In genomic region chr6:10882654-10883053, GRCh38 we compare ENCODE assay signal across 21 cellular contexts. TPM values are rescaled to one million over a fixed set of nuclear protein-coding genes. Genes with fewer than 3 reads are reported as not detected.
DNase-seq lines count a peak whose midpoint lies in the region; ATAC-seq, FAIRE-seq and TF ChIP-seq lines count a peak whose summit lies in the region.
"Had no signal": no experiment of that assay in that cellular context is flagged by ENCODE, and none has a peak within 500 bp of the region (broad histone marks: within the 10 kb centered on the region; RNA-seq: fewer than 3 reads in every experiment).

No MANE protein-coding gene starts in this region.

- no peak overlapping the region for H4K12ac ChIP-seq in trophoblast cell (ENCODE audit: low read depth, low read length)

- no peak overlapping the region for H2BK5ac ChIP-seq in trophoblast cell (ENCODE audit: low read depth, low read length, poor library complexity)

- 88% methylated on average over 23 of the region's 24 CpGs for WGBS in K562 (ENCODE audit: insufficient coverage, low coverage, missing lambda C conversion rate)
- no CpG with 5 or more reads among the region's 24 CpGs for WGBS in trophoblast cell (ENCODE audit: extremely low coverage, insufficient coverage, insufficient read length)

- ATAC-seq in K562 (no peak), HG02870 (IDR thresholded peaks at IDR 0.05; ENCODE audit: unreplicated experiment) (no peak)
- ATAC-seq: HCT116, T-helper 17 cell had no signal

- H3K9ac ChIP-seq in K562 (ENCODE audit: insufficient read depth in 1 of 2, low read depth in 2 of 2, low read length in 2 of 2) (no peak overlapping the region), iPS-20b (ENCODE audit: low read depth, low read length) (no peak overlapping the region), trophoblast cell (ENCODE audit: low read length) (no peak overlapping the region)

- H3K9me3 ChIP-seq in K562 (replicated peaks; ENCODE audit: control insufficient read depth, insufficient read depth, low read depth, low read length) = no peaks in the 10 kb centered on the region
- no peaks in the 10 kb centered on the region for H3K9me3 ChIP-seq in iPS-20b (ENCODE audit: insufficient read depth, low read depth, low read length)
- H3K9me3 ChIP-seq in trophoblast cell (ENCODE audit: insufficient read depth, low read depth, low read length) = peaks cover 10% of the 10 kb centered on the region
- H3K9me3 ChIP-seq: tibial nerve had no signal

- no peak overlapping the region for H2AK5ac ChIP-seq in trophoblast cell (ENCODE audit: low read length)

- no peak overlapping the region for H2AFZ ChIP-seq in K562 (ENCODE audit: low read depth, low read length)
- H2AFZ ChIP-seq in trophoblast cell (ENCODE audit: insufficient read depth, low read length, poor library complexity) = no peak overlapping the region

- no peak overlapping the region for H3K14ac ChIP-seq in trophoblast cell (ENCODE audit: low read length)

- H3K4ac ChIP-seq in trophoblast cell (ENCODE audit: low read depth, low read length) = no peak overlapping the region

- no peak for TF ChIP-seq EP300 in K562 (IDR thresholded peaks at IDR 0.05; ENCODE audit: low read length)

- DNase-seq in DMS53 (lab: John Stamatoyannopoulos, UW) (peak; percentile 32), DMS53 treated with DMSO at 0.1 percent for 48 hours (lab: John Stamatoyannopoulos, UW; ENCODE audit: unreplicated experiment) (no peak), K562 (ENCODE audit: extremely low read depth in 1 of 4, low spot score in 3 of 4) (no peak), trophoblast cell (no peak), GM03348 (ENCODE audit: low spot score) (no peak), hypothalamus (lab: John Stamatoyannopoulos, UW) (no peak)
- DNase-seq: C1 segment of cervical spinal cord; central memory CD4-positive, alpha-beta T cell; MM.1S; NCI-H187; NCI-H446; nucleus accumbens; T-helper 17 cell had no signal

- H3K23ac ChIP-seq in trophoblast cell (ENCODE audit: low read length) = no peak overlapping the region

- H3K27ac ChIP-seq in K562 (ENCODE audit: extremely low read depth, low read depth, low read length) (no peak overlapping the region), iPS-20b (ENCODE audit: low read length) (no peak overlapping the region), trophoblast cell (ENCODE audit: low read depth, low read length) (no peak overlapping the region)
- H3K27ac ChIP-seq: 22Rv1, tibial nerve had no signal

- no peaks in the 10 kb centered on the region for H3K36me3 ChIP-seq in K562 (ENCODE audit: control insufficient read depth, insufficient read depth, low read length)
- H3K36me3 ChIP-seq in iPS-20b (ENCODE audit: insufficient read depth, low read depth, low read length) = no peaks in the 10 kb centered on the region
- no peaks in the 10 kb centered on the region for H3K36me3 ChIP-seq in trophoblast cell (ENCODE audit: control insufficient read depth in 1 of 2, insufficient read depth in 2 of 2, low read length in 2 of 2)
- H3K36me3 ChIP-seq: tibial nerve had no signal

- FAIRE-seq in K562 (lab: Jason Lieb, UNC) = no peak
- FAIRE-seq: HepG2 had no signal

- intact Hi-C loops in K562 (cut with micrococcal nuclease) = no loop called here

- no TSS peak for BruUV-seq in K562 (replicated peaks; lab: Mats Ljungman, UMichigan)

- in situ Hi-C loops in K562 (cut with MboI) = no loop called here

- POLR2A ChIA-PET in K562 (lab: Yijun Ruan, JAX) = interaction anchor here (0.7 kb wide), 1 partner anchor 351 kb away, joined by 3 read pairs; no protein-coding TSS in a partner anchor

- H3K9me1 ChIP-seq in K562 (ENCODE audit: control insufficient read depth, insufficient read depth, low read length) = no peaks in the 10 kb centered on the region

- TF ChIP-seq POLR2A in K562 (conservative IDR thresholded peaks at IDR 0.05) = no peak

- CTCF ChIA-PET in K562 (lab: Yijun Ruan, JAX; ENCODE audit: low intra/inter-chr PET ratio) = no interaction called here

- H4K8ac ChIP-seq in trophoblast cell (ENCODE audit: low read depth, low read length) = no peak overlapping the region

- H3K18ac ChIP-seq in trophoblast cell (ENCODE audit: low read length) = no peak overlapping the region

- H3K4me2 ChIP-seq in K562 (ENCODE audit: insufficient read depth, low read length) (no peak overlapping the region), trophoblast cell (ENCODE audit: low read length) (peak overlapping the region; percentile 32)

- H3K4me3 ChIP-seq in K562 (no peak overlapping the region), iPS-20b (ENCODE audit: low read length) (peak overlapping the region; percentile 66; the same call in 1 of the 2 replicates), trophoblast cell (ENCODE audit: low read depth, low read length) (no peak overlapping the region)
- H3K4me3 ChIP-seq: tibial nerve had no signal

- H3K27me3 ChIP-seq in K562 (ENCODE audit: control insufficient read depth in 2 of 2, insufficient read depth in 2 of 2, low read length in 2 of 2) = no peaks in the 10 kb centered on the region
- H3K27me3 ChIP-seq in iPS-20b (ENCODE audit: insufficient read depth, low read length) = peaks cover 97% of the 10 kb centered on the region
- peaks cover 41% of the 10 kb centered on the region for H3K27me3 ChIP-seq in trophoblast cell (ENCODE audit: insufficient read depth, low read length)

- no peak for TF ChIP-seq CTCF in K562 (IDR thresholded peaks at IDR 0.05 in 2 of 3, conservative IDR thresholded peaks at IDR 0.05 in 1 of 3; ENCODE audit: insufficient read depth in 2 of 3, low read depth in 1 of 3, low read length in 3 of 3)

- H2BK12ac ChIP-seq in trophoblast cell (ENCODE audit: low read length) = no peak overlapping the region

- peaks cover 0 to 9% of the 10 kb centered on the region in 2 experiments; a peak in 2 of 5 replicates for H3K4me1 ChIP-seq in K562 (replicated peaks in 1 of 2; ENCODE audit: control insufficient read depth in 2 of 2, insufficient read depth in 2 of 2, low read length in 2 of 2)
- 0 out of 2 replicates have a peak, but pooled peaks cover 2% of the 10 kb centered on the region for H3K4me1 ChIP-seq in iPS-20b (ENCODE audit: insufficient read depth, low read length)
- H3K4me1 ChIP-seq in trophoblast cell (ENCODE audit: control insufficient read depth in 1 of 2, insufficient read depth in 2 of 2, low read length in 2 of 2) = peaks cover 6 to 7% of the 10 kb centered on the region in 2 experiments

- H2BK120ac ChIP-seq in trophoblast cell (ENCODE audit: insufficient read depth, low read length, poor library complexity) = no peak overlapping the region

- H4K20me1 ChIP-seq in K562 (replicated peaks; ENCODE audit: control insufficient read depth, insufficient read depth, low read length) = no peaks in the 10 kb centered on the region

- H3K79me2 ChIP-seq in K562 (ENCODE audit: control insufficient read depth, insufficient read depth, low read length) = peaks cover 8% of the 10 kb centered on the region
- peaks cover 2% of the 10 kb centered on the region for H3K79me2 ChIP-seq in trophoblast cell (ENCODE audit: control insufficient read depth, insufficient read depth, low read length, poor library complexity)

- no peak for TF ChIP-seq RAD21 in K562 (CRISPR knock-in tag; conservative IDR thresholded peaks at IDR 0.05 in 1 of 2, IDR thresholded peaks at IDR 0.05 in 1 of 2)

- H4K91ac ChIP-seq in trophoblast cell (ENCODE audit: low read depth, low read length) = no peak overlapping the region

- peaks cover 3% of the 10 kb centered on the region for H3K79me1 ChIP-seq in trophoblast cell (ENCODE audit: low read length)

RNA-seq across cellular contexts. Expression of gene GCM2, which starts 0.8 kb away (rescaled TPM):
- 0.16 TPM in 1 of 2 replicates, not detected in the other for total RNA-seq in K562 (2011; cell fraction: chromatin; rRNA removed; ENCODE audit: low replicate concordance)
- total RNA-seq in K562 (2011; cell fraction: nucleolus; rRNA removed) = not detected in 2 replicates
- not detected in 2 replicates for total RNA-seq in K562 (2011; cell fraction: nucleoplasm; rRNA removed)
- total RNA-seq in K562 (2014; rRNA removed) = not detected in 2 replicates
- total RNA-seq in K562 (2014; rRNA removed; fragmentation: Illumina TruSeq; extraction: Trizol) = not detected in 2 replicates
- total RNA-seq in K562 (2015; rRNA removed; fragmentation: Illumina TruSeq; extraction: Trizol) = not detected in 2 replicates
- total RNA-seq in K562 (2021) = 0.11 TPM in 1 of 2 replicates, not detected in the other
- polyA plus RNA-seq in K562 (2011; rRNA removed) = 0.04 TPM in 1 of 2 replicates, not detected in the other
- 0.07 TPM in 1 of 2 replicates, not detected in the other for polyA plus RNA-seq in K562 (2011; cell fraction: cytosol; rRNA removed)
- not detected in 2 replicates for polyA plus RNA-seq in K562 (2011; cell fraction: nucleus; rRNA removed)
- polyA plus RNA-seq in K562 (2012) = not detected in 2 replicates
- 0.07 TPM in 1 of 2 replicates, not detected in the other for polyA plus RNA-seq in K562 (2014; fragmentation: Illumina TruSeq; extraction: Trizol)
- polyA plus RNA-seq in K562 (2014; fragmentation: Nextera tagmentation; extraction: Ambion mirVana) = under 1 TPM; 0.01 TPM
- not detected in 2 replicates for polyA plus RNA-seq in K562 (2014; rRNA removed)
- not detected in 2 replicates for polyA minus RNA-seq in K562 (2011; rRNA and poly(A)+ RNA removed)
- not detected in 2 replicates for polyA minus RNA-seq in K562 (2011; cell fraction: cytosol; rRNA and poly(A)+ RNA removed)
- polyA minus RNA-seq in K562 (2011; cell fraction: nucleus; rRNA and poly(A)+ RNA removed) = not detected in 2 replicates
- 0.81 and 0.82 TPM in 2 replicates for polyA plus RNA-seq in trophoblast cell (2013)
- total RNA-seq: fibroblast of villous mesenchyme, HepG2, mesenteric fat pad, T-helper 17 cell, tibial nerve had no signal
- polyA plus RNA-seq: HepG2 had no signal

RNA-seq across cellular contexts. Expression of gene SYCP2L, which starts 4.2 kb away (rescaled TPM):
- total RNA-seq in K562 (2011; cell fraction: chromatin; rRNA removed; ENCODE audit: low replicate concordance) = 49.5 and 138 TPM in 2 replicates
- total RNA-seq in K562 (2011; cell fraction: nucleolus; rRNA removed) = 18.3 and 30.9 TPM in 2 replicates
- total RNA-seq in K562 (2011; cell fraction: nucleoplasm; rRNA removed) = 67.9 and 97.6 TPM in 2 replicates
- 11.2 and 18.8 TPM in 2 replicates for total RNA-seq in K562 (2014; rRNA removed)
- total RNA-seq in K562 (2014; rRNA removed; fragmentation: Illumina TruSeq; extraction: Trizol) = 29.7 and 29.8 TPM in 2 replicates
- 22.0 and 27.1 TPM in 2 replicates for total RNA-seq in K562 (2015; rRNA removed; fragmentation: Illumina TruSeq; extraction: Trizol)
- 18.1 and 21.5 TPM in 2 replicates for total RNA-seq in K562 (2021)
- 46.9 and 64.9 TPM in 2 replicates for polyA plus RNA-seq in K562 (2011; rRNA removed)
- polyA plus RNA-seq in K562 (2011; cell fraction: cytosol; rRNA removed) = 3.7 and 6.8 TPM in 2 replicates
- 83.3 and 135 TPM in 2 replicates for polyA plus RNA-seq in K562 (2011; cell fraction: nucleus; rRNA removed)
- 8.3 and 18.2 TPM in 2 replicates for polyA plus RNA-seq in K562 (2012)
- polyA plus RNA-seq in K562 (2014; fragmentation: Illumina TruSeq; extraction: Trizol) = 20.6 and 31.5 TPM in 2 replicates
- 10 to 100 TPM; 12.4 to 16.2 TPM for polyA plus RNA-seq in K562 (2014; fragmentation: Nextera tagmentation; extraction: Ambion mirVana)
- 25.0 and 29.9 TPM in 2 replicates for polyA plus RNA-seq in K562 (2014; rRNA removed)
- polyA minus RNA-seq in K562 (2011; rRNA and poly(A)+ RNA removed) = 20.9 and 28.4 TPM in 2 replicates
- polyA minus RNA-seq in K562 (2011; cell fraction: cytosol; rRNA and poly(A)+ RNA removed) = 7.8 and 9.1 TPM in 2 replicates
- polyA minus RNA-seq in K562 (2011; cell fraction: nucleus; rRNA and poly(A)+ RNA removed) = 20.5 and 38.4 TPM in 2 replicates
- polyA plus RNA-seq in trophoblast cell (2013) = 2.5 and 2.6 TPM in 2 replicates
- total RNA-seq: fibroblast of villous mesenchyme, T-helper 17 cell had no signal

RNA-seq across cellular contexts. Expression of gene MAK, which starts 44.3 kb away (rescaled TPM):
- 0.51 and 1.5 TPM in 2 replicates for total RNA-seq in K562 (2011; cell fraction: chromatin; rRNA removed; ENCODE audit: low replicate concordance)
- 0.17 and 0.26 TPM in 2 replicates for total RNA-seq in K562 (2011; cell fraction: nucleolus; rRNA removed)
- total RNA-seq in K562 (2011; cell fraction: nucleoplasm; rRNA removed) = 0.31 and 0.59 TPM in 2 replicates
- total RNA-seq in K562 (2014; rRNA removed) = 0.41 TPM in 2 replicates
- total RNA-seq in K562 (2014; rRNA removed; fragmentation: Illumina TruSeq; extraction: Trizol) = 0.55 and 0.67 TPM in 2 replicates
- total RNA-seq in K562 (2015; rRNA removed; fragmentation: Illumina TruSeq; extraction: Trizol) = 0.41 and 0.51 TPM in 2 replicates
- 0.54 and 0.64 TPM in 2 replicates for total RNA-seq in K562 (2021)
- 0.18 and 0.31 TPM in 2 replicates for polyA plus RNA-seq in K562 (2011; rRNA removed)
- polyA plus RNA-seq in K562 (2011; cell fraction: cytosol; rRNA removed) = 0.10 TPM in 1 of 2 replicates, not detected in the other
- polyA plus RNA-seq in K562 (2011; cell fraction: nucleus; rRNA removed) = 0.14 and 0.18 TPM in 2 replicates
- 0.43 and 0.50 TPM in 2 replicates for polyA plus RNA-seq in K562 (2012)
- polyA plus RNA-seq in K562 (2014; fragmentation: Illumina TruSeq; extraction: Trizol) = 0.55 and 0.58 TPM in 2 replicates
- polyA plus RNA-seq in K562 (2014; fragmentation: Nextera tagmentation; extraction: Ambion mirVana) = 1 to 10 TPM in 1 of 2 experiments, under 1 TPM in 1; 0.53 to 1.1 TPM
- 0.25 and 0.43 TPM in 2 replicates for polyA plus RNA-seq in K562 (2014; rRNA removed)
- 0.15 and 0.42 TPM in 2 replicates for polyA minus RNA-seq in K562 (2011; rRNA and poly(A)+ RNA removed)
- polyA minus RNA-seq in K562 (2011; cell fraction: cytosol; rRNA and poly(A)+ RNA removed) = 0.27 and 0.38 TPM in 2 replicates
- polyA minus RNA-seq in K562 (2011; cell fraction: nucleus; rRNA and poly(A)+ RNA removed) = 0.22 and 0.27 TPM in 2 replicates
- 0.15 and 0.21 TPM in 2 replicates for polyA plus RNA-seq in trophoblast cell (2013)
- total RNA-seq: fibroblast of villous mesenchyme had no signal
- polyA plus RNA-seq: HepG2 had no signal
